Comparison of ENCODE assay signal across 8 cellular contexts in the genomic region with DNA sequence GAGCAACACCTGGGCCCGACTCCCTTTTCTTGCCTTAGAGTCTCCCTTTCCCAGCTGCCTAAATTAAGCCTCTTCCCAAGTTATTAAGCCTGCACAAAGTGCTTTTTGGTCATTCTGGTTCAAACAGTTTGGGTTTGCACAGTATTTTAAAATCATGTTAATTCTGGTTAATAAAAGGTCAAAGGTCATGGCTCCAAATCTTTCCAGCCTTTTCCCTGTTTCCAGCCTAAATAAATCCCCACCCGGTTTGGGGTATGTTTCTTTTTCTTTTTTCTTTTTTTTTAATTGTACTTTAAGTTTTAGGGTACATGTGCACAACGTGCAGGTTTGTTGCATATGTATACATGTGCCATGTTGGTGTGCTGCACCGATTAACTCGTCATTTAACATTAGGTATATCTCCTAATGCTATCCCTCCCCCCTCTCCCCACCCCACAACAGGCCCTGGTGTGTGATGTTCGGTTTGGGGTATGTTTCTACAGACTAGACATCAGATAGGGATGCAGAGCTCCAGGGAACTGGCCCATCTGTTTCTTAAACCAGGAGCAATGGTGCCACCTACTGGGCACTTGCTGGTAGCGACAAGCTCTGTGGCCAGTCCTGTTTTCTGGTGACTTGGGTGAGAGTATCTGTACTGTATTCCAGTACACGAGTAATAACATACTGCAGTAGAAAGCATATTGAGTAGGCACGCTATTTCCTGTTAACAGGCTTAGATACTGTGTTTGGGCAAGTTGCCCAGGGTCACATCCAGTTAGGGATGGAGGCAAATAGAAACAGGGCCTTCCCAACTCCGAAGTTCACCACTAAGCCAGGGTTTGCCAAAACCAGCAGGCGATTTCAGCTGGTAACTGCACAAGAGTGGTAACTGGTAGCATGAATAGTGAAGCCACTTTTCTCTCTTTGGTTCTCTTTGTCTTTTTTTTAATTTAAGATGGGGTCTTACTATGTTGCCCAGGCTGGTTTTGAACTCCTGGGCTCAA.
DNase-seq lines count a peak whose midpoint lies in the region; ATAC-seq and TF ChIP-seq lines count a peak whose summit lies in the region.

No MANE protein-coding gene starts in this region.

- peaks cover 23% of the 10 kb centered on the region for H3K4me1 Mint-ChIP-seq in T-helper 17 cell

- TF ChIP-seq CTCF in left ventricle myocardium inferior (IDR thresholded peaks at IDR 0.05; ENCODE audit: borderline replicate concordance), result peak; percentile 91

- intact Hi-C loops in left ventricle myocardium inferior (cut with micrococcal nuclease), result loop anchor here (10.0 kb wide), 2 partner anchors 79 to 189 kb away; a partner anchor contains a TSS

- H3K9me3 ChIP-seq in T-helper 17 cell (ENCODE audit: control insufficient read depth, low read length, poor library complexity, severe bottlenecking) (no peaks in the 10 kb centered on the region), left ventricle myocardium inferior (replicated peaks) (no peaks in the 10 kb centered on the region)

- H3K4me3 ChIP-seq in left ventricle myocardium inferior, result no peak overlapping the region

- DNase-seq in COR-L47 (lab: John Stamatoyannopoulos, UW), result peak; percentile 36
- peak; percentile 55 for DNase-seq in NCI-H128 (lab: John Stamatoyannopoulos, UW; ENCODE audit: unreplicated experiment)
- peak; percentile 49 to 78 (median 59) for DNase-seq in T-helper 17 cell
- DNase-seq in amniotic epithelial cell (ENCODE audit: low read depth), result peak; percentile 84
- DNase-seq in left ventricle myocardium inferior, result peak; percentile 82
- peak; percentile 78 for DNase-seq in renal cortical epithelial cell (ENCODE audit: low read depth)

- no peak overlapping the region for H3K27ac ChIP-seq in left ventricle myocardium inferior (replicated peaks)

- no peaks in the 10 kb centered on the region for H3K27me3 Mint-ChIP-seq in T-helper 17 cell

- H3K27ac Mint-ChIP-seq in T-helper 17 cell, result no peak overlapping the region

- peaks cover 2% of the 10 kb centered on the region for H3K36me3 Mint-ChIP-seq in T-helper 17 cell (ENCODE audit: low read depth)

- no peaks in the 10 kb centered on the region for H3K27me3 ChIP-seq in left ventricle myocardium inferior (ENCODE audit: low read depth)

- ATAC-seq in GM21825 (IDR thresholded peaks at IDR 0.05; ENCODE audit: unreplicated experiment) (peak; percentile 79), T-helper 17 cell (peak; percentile 97), HG02840 (IDR thresholded peaks at IDR 0.05; ENCODE audit: low FRiP score, unreplicated experiment) (no peak)

- peaks cover 25% of the 10 kb centered on the region for H3K4me1 ChIP-seq in left ventricle myocardium inferior

- H3K36me3 ChIP-seq in left ventricle myocardium inferior, result no peaks in the 10 kb centered on the region

- no peak overlapping the region for H3K4me3 Mint-ChIP-seq in T-helper 17 cell
